In the genomic region with DNA sequence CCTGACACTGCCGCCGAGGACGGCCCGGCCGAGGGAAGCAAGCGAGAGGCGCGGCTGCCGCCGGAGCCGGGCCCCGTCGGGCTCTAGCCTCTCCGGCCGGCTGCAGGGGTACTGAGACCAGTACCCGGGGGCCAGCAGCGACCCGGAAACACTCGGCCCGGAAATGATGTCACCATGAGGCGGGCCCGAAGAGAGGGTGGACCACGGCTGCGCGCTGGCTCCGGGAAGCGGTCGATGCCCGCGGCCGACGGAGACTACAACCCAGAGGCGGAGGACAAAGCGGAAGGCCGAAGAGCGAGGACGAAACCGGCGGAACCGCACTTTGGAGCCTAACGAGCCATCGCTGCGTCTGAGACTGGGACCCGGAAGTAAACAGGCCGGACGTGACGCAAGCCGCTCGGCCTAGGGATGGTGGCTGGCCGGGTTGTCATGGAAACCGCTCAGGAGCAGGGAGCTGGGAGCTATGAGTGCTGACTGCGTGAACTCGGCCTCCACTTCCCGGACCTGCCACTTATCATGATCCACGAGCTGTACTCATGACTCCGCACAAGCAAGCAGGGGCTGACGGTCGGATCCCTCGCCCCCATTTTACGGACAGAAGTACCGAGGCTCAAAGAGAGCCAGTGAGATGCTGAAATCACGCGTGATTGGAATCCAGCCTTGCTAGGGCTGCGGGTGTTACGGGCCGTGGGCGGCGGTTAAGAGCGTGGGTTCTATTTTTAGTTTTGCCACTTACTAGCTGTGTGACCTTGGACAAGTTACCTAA, we compare ENCODE assay signal across 8 cellular contexts. TPM values are rescaled to one million over a fixed set of nuclear protein-coding genes. Genes with fewer than 3 reads are reported as not detected.
DNase-seq lines count a peak whose midpoint lies in the region; ATAC-seq, FAIRE-seq and TF ChIP-seq lines count a peak whose summit lies in the region.

SPATA2 (minus strand) TSS at position 150 of the 766 bp plus-strand sequence. CDS start 7,039 bp downstream, outside the sequence.

- H3K27ac Mint-ChIP-seq in activated naive CD8-positive, alpha-beta T cell treated with anti-CD3 and anti-CD28 coated beads for 36 hours, result peak within 1 kb of the TSS; percentile 100

- H3K4me1 Mint-ChIP-seq in activated naive CD8-positive, alpha-beta T cell treated with anti-CD3 and anti-CD28 coated beads for 36 hours, result peaks cover 28% of the 10 kb centered on the region

- intact Hi-C loops in Right ventricle myocardium superior (cut with DNase I) (no loop called here), pancreas (cut with DNase I) (no loop called here), tibial artery (cut with DNase I; ENCODE audit: low total_unique reads) (loop anchor here (10.0 kb wide), 2 partner anchors 201 to 371 kb away; partner anchors contain the start of gene B4GALT5)

- no peaks in the 10 kb centered on the region for H3K9me3 Mint-ChIP-seq in activated naive CD8-positive, alpha-beta T cell treated with anti-CD3 and anti-CD28 coated beads for 36 hours

- no peaks in the 10 kb centered on the region for H3K36me3 ChIP-seq in pancreas
- no peaks in the 10 kb centered on the region for H3K36me3 ChIP-seq in tibial artery

- DNase-seq in GM10266 (ENCODE audit: extremely low spot score) (peak; percentile 97), NCI-H1092 treated with DMSO at 0.1 percent for 48 hours (lab: John Stamatoyannopoulos, UW) (peak; percentile 93), SKM-1 treated with dmso at 0.1 percent for 144 hours (lab: John Stamatoyannopoulos, UW; ENCODE audit: unreplicated experiment) (peak; percentile 87), Right ventricle myocardium superior (peak; percentile 99), pancreas (peak; percentile 94 to 99 (median 96)), tibial artery (peak; percentile 97 to 98)
- peak; percentile 91 for DNase-seq in activated naive CD8-positive, alpha-beta T cell treated with anti-CD3 and anti-CD28 coated beads for 36 hours

- H3K36me3 Mint-ChIP-seq in activated naive CD8-positive, alpha-beta T cell treated with anti-CD3 and anti-CD28 coated beads for 36 hours, result no peaks in the 10 kb centered on the region

- H3K27me3 ChIP-seq in pancreas, result no peaks in the 10 kb centered on the region
- H3K27me3 ChIP-seq in tibial artery, result no peaks in the 10 kb centered on the region

- H3K27me3 Mint-ChIP-seq in activated naive CD8-positive, alpha-beta T cell treated with anti-CD3 and anti-CD28 coated beads for 36 hours, result no peaks in the 10 kb centered on the region

- H3K4me3 ChIP-seq in pancreas (peak within 1 kb of the TSS; percentile 99 to 100 (median 100)), tibial artery (peak within 1 kb of the TSS; percentile 70 to 90)

- FAIRE-seq in pancreas (lab: Jason Lieb, UNC), result no peak

- TF ChIP-seq CTCF in GM10266 (IDR thresholded peaks at IDR 0.05; ENCODE audit: control insufficient read depth, insufficient read depth, low read depth, missing control alignments) (no peak), pancreas (IDR thresholded peaks at IDR 0.05) (no peak), tibial artery (IDR thresholded peaks at IDR 0.05) (no peak)

- H3K9me3 ChIP-seq in pancreas (no peaks in the 10 kb centered on the region), tibial artery (no peaks in the 10 kb centered on the region)

- peaks cover 0 to 17% (median 10%) of the 10 kb centered on the region in 3 donors for H3K4me1 ChIP-seq in pancreas
- peaks cover 0 to 32% (median 21%) of the 10 kb centered on the region in 4 donors for H3K4me1 ChIP-seq in tibial artery

- peak within 1 kb of the TSS; percentile 91 for H3K4me3 Mint-ChIP-seq in activated naive CD8-positive, alpha-beta T cell treated with anti-CD3 and anti-CD28 coated beads for 36 hours

- 0% methylated on average over 59 to 69 of the region's 69 CpGs for WGBS in pancreas, 2 donors

- ATAC-seq in HG02610 (IDR thresholded peaks at IDR 0.05; ENCODE audit: unreplicated experiment) (peak; percentile 85), Right ventricle myocardium superior (ENCODE audit: poor library complexity) (peak; percentile 95), pancreas (peak; percentile 87 to 94 (median 88))

- H3K27ac ChIP-seq in pancreas (peak within 1 kb of the TSS; percentile 99 to 100 (median 100)), tibial artery (peak within 1 kb of the TSS; percentile 96 to 97)

RNA-seq across cellular contexts. Expression of gene SPATA2, which starts in this region (rescaled TPM):
- total RNA-seq in activated naive CD8-positive, alpha-beta T cell treated with anti-CD3 and anti-CD28 coated beads for 36 hours, result 10 to 100 TPM; 11.2 to 11.6 TPM
- 7.9 TPM for total RNA-seq in Right ventricle myocardium superior
- 1 to 10 TPM; 3.9 to 7.0 (median 4.6) TPM for total RNA-seq in pancreas
- polyA plus RNA-seq in pancreas, result 1 to 10 TPM; 4.0 to 5.8 TPM

Comparison
In these comparisons a context has a peak if more than half of its experiments do, and no peak if none do; other contexts are left out.
1. Peak in every context shown above with its lines: DNase-seq, ATAC-seq, H3K4me3 ChIP-seq and H3K27ac ChIP-seq.